1 cellular context compared by ENCODE assay signal in the genomic region with DNA sequence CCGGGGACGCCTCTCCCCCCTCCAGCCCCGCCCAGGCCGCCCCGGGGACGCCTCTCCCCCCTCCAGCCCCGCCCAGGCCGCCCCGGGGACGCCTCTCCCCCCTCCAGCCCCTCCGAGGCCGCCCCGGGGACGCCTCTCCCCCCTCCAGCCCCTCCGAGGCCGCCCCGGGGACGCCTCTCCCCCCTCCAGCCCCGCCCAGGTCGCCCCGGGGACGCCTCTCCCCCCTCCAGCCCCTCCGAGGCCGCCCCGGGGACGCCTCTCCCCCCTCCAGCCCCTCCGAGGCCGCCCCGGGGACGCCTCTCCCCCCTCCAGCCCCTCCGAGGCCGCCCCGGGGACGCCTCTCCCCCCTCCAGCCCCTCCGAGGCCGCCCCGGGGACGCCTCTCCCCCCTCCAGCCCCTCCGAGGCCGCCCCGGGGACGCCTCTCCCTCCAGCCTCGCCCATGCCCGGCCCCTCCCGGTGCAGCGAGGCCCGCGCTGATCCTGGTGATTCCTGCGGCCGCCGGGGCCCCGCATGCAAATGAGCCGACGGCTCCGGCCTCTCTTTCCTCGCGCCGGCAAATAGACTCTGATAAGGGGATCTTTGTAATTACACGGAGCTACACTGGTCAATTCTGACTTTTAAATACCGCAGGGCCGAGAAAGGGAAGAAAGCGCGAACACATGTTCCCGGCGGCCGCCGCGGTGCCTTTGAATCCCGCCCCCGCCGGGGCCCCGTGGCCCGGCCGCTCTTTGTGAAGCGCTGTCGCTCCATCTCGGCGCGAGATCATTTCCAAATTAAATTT.
TF ChIP-seq lines count a peak whose summit lies in the region.

No MANE protein-coding gene starts in this region.

TF ChIP-seq in HCT116, 20 proteins besides CTCF, POLR2A, EP300 and RAD21:
- TF ChIP-seq EGR1 (IDR thresholded peaks at IDR 0.05; ENCODE audit: low read depth) (peak; percentile 93), TCF7L2 (IDR thresholded peaks at IDR 0.05; ENCODE audit: borderline replicate concordance, extremely low read depth, insufficient read depth, insufficient read length) (peak; percentile 93), ZFX (IDR thresholded peaks at IDR 0.05) (peak; percentile 39; the same call in 1 of the 2 replicates)
- TF ChIP-seq, protein P1, sequence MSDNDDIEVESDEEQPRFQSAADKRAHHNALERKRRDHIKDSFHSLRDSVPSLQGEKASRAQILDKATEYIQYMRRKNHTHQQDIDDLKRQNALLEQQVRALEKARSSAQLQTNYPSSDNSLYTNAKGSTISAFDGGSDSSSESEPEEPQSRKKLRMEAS (IDR thresholded peaks at IDR 0.05), result peak; percentile 54; the same call in 1 of the 2 replicates
